8 cellular contexts compared by ENCODE assay signal in the genomic region with DNA sequence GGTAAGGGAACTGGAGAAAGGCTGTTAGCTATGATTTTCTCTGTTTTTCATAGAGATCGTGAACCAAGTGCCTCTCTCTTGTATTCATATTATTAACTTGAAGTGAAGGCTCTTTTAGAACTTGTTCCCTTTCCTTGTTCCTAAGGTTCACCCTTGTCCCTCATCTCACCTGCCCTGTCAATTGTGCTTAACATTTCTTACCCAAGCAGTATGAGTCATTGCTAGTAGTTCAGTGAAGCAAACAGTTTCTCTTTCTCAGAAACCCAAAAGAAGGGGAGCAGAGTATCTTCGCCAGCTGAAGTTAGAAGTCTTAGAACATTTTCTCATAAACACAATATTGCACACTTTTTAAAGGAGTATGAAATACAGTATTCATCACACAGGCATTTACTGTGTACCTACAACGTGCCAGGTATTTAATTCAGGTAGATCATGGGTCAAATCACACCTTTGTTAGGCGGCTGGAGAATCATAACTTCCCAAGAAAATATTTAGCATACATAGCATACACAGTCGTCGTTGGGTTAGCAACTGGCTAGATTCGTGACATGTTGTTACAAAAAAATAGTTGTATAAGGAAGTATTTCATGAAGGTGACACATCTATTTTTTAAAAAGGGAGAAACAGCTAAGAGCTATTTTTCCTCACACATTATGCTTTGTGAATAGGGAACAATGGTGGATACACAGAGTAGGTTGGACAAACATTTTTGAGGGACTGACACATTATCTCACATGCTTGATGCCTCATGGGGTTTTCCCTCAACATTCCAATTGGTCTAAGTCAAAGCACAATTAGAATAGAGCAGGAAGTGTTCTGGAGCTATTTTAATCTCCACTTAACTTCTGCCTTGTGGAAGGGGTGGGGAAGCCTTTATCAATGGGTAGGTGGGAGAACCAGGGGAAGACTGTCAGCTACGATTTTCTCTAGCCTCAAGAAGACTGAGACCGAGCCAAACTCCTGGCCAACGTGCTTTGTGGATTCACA. TPM values are rescaled to one million over a fixed set of nuclear protein-coding genes. Genes with fewer than 3 reads are reported as not detected.
DNase-seq lines count a peak whose midpoint lies in the region; ATAC-seq and TF ChIP-seq lines count a peak whose summit lies in the region.

No MANE protein-coding gene starts in this region.

- intact Hi-C loops in sciatic nerve (cut with DNase I): no loop called here

- peak overlapping the region; percentile 30 for H3K4me3 ChIP-seq in fibroblast of mammary gland (ENCODE audit: control insufficient read depth, low read depth, low read length)

- TF ChIP-seq CTCF in fibroblast of mammary gland (conservative IDR thresholded peaks at IDR 0.05; ENCODE audit: control insufficient read depth, insufficient read depth, low read depth, low read length): no peak

- ATAC-seq in GM18517 (IDR thresholded peaks at IDR 0.05; ENCODE audit: unreplicated experiment) (peak; percentile 82), HG02938 (IDR thresholded peaks at IDR 0.05; ENCODE audit: unreplicated experiment) (peak; percentile 90), sciatic nerve (peak; percentile 46)

- peak; percentile 99 for DNase-seq in A172 (ENCODE audit: low spot score)
- DNase-seq in OCI-M1 (lab: John Stamatoyannopoulos, UW): peak; percentile 46
- peak; percentile 94 for DNase-seq in fibroblast of mammary gland (ENCODE audit: low read depth)
- no peak for DNase-seq in sciatic nerve (ENCODE audit: low spot score)
- DNase-seq in NCI-H2171 treated with DMSO at 0.1 percent for 48 hours (lab: John Stamatoyannopoulos, UW): no peak
- DNase-seq in central memory CD4-positive, alpha-beta T cell: no peak

RNA-seq across cellular contexts. Expression of a gene that starts 13.2 kb away (rescaled TPM):
- 45.7 and 53.6 TPM in 2 replicates for total RNA-seq in A172 (2014; rRNA removed; shearing (Covaris generic))
- total RNA-seq in sciatic nerve: 27.6 TPM

Comparison
In these comparisons a context has a peak if more than half of its experiments do, and no peak if none do; other contexts are left out.
1. DNase-seq: peak in A172 (single experiment), OCI-M1 (single experiment) and fibroblast of mammary gland (single experiment); none in sciatic nerve (single experiment), NCI-H2171 treated with DMSO at 0.1 percent for 48 hours (single experiment) and central memory CD4-positive, alpha-beta T cell (single experiment).
2. Peak in every context shown above with its lines, with median percentiles within 50 percentile points of each other: ATAC-seq.